19 cellular contexts compared by ENCODE assay signal in genomic region chr2:132715554-132715953, GRCh38. TPM values are rescaled to one million over a fixed set of nuclear protein-coding genes. Genes with fewer than 3 reads are reported as not detected.
DNase-seq lines count a peak whose midpoint lies in the region; ATAC-seq and TF ChIP-seq lines count a peak whose summit lies in the region.
"Had no signal": no experiment of that assay in that cellular context is flagged by ENCODE, and none has a peak within 500 bp of the region (broad histone marks: within the 10 kb centered on the region; RNA-seq: fewer than 3 reads in every experiment).

No MANE protein-coding gene starts in this region.

- H2AFZ ChIP-seq in PC-3 (ENCODE audit: low read length) = 0 out of 2 replicates have a peak overlapping the region, but pooled peaks have one; percentile 23
- H2AFZ ChIP-seq: GM23248 had no signal

- no peak overlapping the region for H3K4me3 ChIP-seq in PC-3 (ENCODE audit: low read length)
- H3K4me3 ChIP-seq: GM23248, tibial artery had no signal

- no peaks in the 10 kb centered on the region for H3K79me2 ChIP-seq in PC-3 (ENCODE audit: low read length)

- H3K36me3 ChIP-seq in PC-3 (ENCODE audit: low read depth, low read length) = no peaks in the 10 kb centered on the region
- H3K36me3 ChIP-seq: neutrophil, tibial artery had no signal

- no peak for TF ChIP-seq CTCF in PC-3 (conservative IDR thresholded peaks at IDR 0.05; ENCODE audit: low read depth, low read length)

- H3K9me2 ChIP-seq in PC-3 (replicated peaks; ENCODE audit: low read length) = no peaks in the 10 kb centered on the region

- H4K20me1 ChIP-seq in PC-3 (ENCODE audit: low read length) = no peaks in the 10 kb centered on the region

- CTCF ChIA-PET in PC-3 (lab: Charles Lee) = no interaction called here

- H3F3A ChIP-seq in PC-3 (ENCODE audit: low read length, unreplicated experiment) = no peaks in the 10 kb centered on the region

- no peak overlapping the region for H3K27ac ChIP-seq in PC-3 (ENCODE audit: low read length)
- H3K27ac ChIP-seq: GM23248, neutrophil, tibial artery had no signal

- H3K4me2 ChIP-seq in PC-3 (ENCODE audit: low read length) = no peak overlapping the region

- DNase-seq in PC-3 (no peak), KG1 (lab: John Stamatoyannopoulos, UW) (no peak)
- DNase-seq: amniotic stem cell; cerebellar nuclear complex; DMS53; endodermal cell; GM23248; NCI-H2029; NCI-H69; stimulated activated CD8-positive, alpha-beta memory T cell treated with anti-CD3 and anti-CD28 coated beads, Interleukin-4, amount 100 ng/mL, for 48 hours; tibial artery had no signal

- no TSS peak for BruUV-seq in PC-3 (replicated peaks; lab: Mats Ljungman, UMichigan)

- peak; percentile 74 for ATAC-seq in GM18867 (IDR thresholded peaks at IDR 0.05; ENCODE audit: unreplicated experiment)
- peak; percentile 39 for ATAC-seq in GM19468 (IDR thresholded peaks at IDR 0.05; ENCODE audit: extremely low read depth, unreplicated experiment)
- ATAC-seq in HG03025 (IDR thresholded peaks at IDR 0.05; ENCODE audit: low FRiP score, unreplicated experiment) = peak; percentile 60
- ATAC-seq in PC-3 = no peak
- no peak for ATAC-seq in GM21515 (IDR thresholded peaks at IDR 0.05; ENCODE audit: unreplicated experiment)
- ATAC-seq in HG03097 (IDR thresholded peaks at IDR 0.05; ENCODE audit: low FRiP score, unreplicated experiment) = no peak
- ATAC-seq: sciatic nerve had no signal

- H3K9ac ChIP-seq in PC-3 (ENCODE audit: low read length) = no peak overlapping the region
- H3K9ac ChIP-seq: GM23248 had no signal

- no peaks in the 10 kb centered on the region for H3K9me3 ChIP-seq in PC-3 (ENCODE audit: low read length)
- H3K9me3 ChIP-seq: neutrophil, tibial artery had no signal

- no peaks in the 10 kb centered on the region for H3K27me3 ChIP-seq in PC-3 (ENCODE audit: low read length)
- H3K27me3 ChIP-seq: neutrophil, tibial artery had no signal

- H3K4me1 ChIP-seq in PC-3 (ENCODE audit: insufficient read depth, low read length) = peaks cover 6% of the 10 kb centered on the region; the same call in 1 of the 2 replicates
- H3K4me1 ChIP-seq: tibial artery had no signal

- POLR2A ChIA-PET in PC-3 (lab: Charles Lee; ENCODE audit: unreplicated experiment) = no interaction called here

- intact Hi-C loops in PC-3 (cut with micrococcal nuclease) = no loop called here

RNA-seq across cellular contexts. Expression of gene LYPD1, which starts 45.5 kb away (rescaled TPM):
- total RNA-seq in PC-3 (2014; rRNA removed) = 16.1 and 18.7 TPM in 2 replicates
- total RNA-seq: activated T-helper 2 cell treated with anti-CD3 and anti-CD28 coated beads, Interferon-gamma antibody, Interleukin-2, Interleukin-4, amounts not matched to agents 10 μg/mL and 5 μg/mL and 100 μg/mL, durations not matched to agents 14 hours and 24 hours and 36 hours had no signal

Comparison
In these comparisons a context has a peak if more than half of its experiments do, and no peak if none do; other contexts are left out.
1. ATAC-seq: peak in GM18867 (single experiment), GM19468 (single experiment) and HG03025 (single experiment); none in PC-3 (single experiment), GM21515 (single experiment) and HG03097 (single experiment).